8 cellular contexts compared by ENCODE assay signal in genomic region chr17:56786989-56787482, GRCh38. TPM values are rescaled to one million over a fixed set of nuclear protein-coding genes. Genes with fewer than 3 reads are reported as not detected.
DNase-seq lines count a peak whose midpoint lies in the region; ATAC-seq and TF ChIP-seq lines count a peak whose summit lies in the region.

No MANE protein-coding gene starts in this region.

- peaks cover 33% of the 10 kb centered on the region for H3K4me1 Mint-ChIP-seq in activated naive CD4-positive, alpha-beta T cell treated with anti-CD3 and anti-CD28 coated beads for 36 hours (ENCODE audit: low read depth)
- H3K4me1 Mint-ChIP-seq in GM23338: peaks cover under 1% of the 10 kb centered on the region; the same call in 2 of the 3 replicates

- TF ChIP-seq EP300 in upper lobe of left lung (IDR thresholded peaks at IDR 0.05): peak in 1 of 4 donors; percentile 31

- H3K9me3 ChIP-seq in Panc1 (ENCODE audit: control insufficient read depth, insufficient read depth, low read depth, low read length) (no peaks in the 10 kb centered on the region), upper lobe of left lung (no peaks in the 10 kb centered on the region)

- 0 out of 2 replicates have a peak, but pooled peaks cover 3% of the 10 kb centered on the region for H3K9me2 ChIP-seq in GM23338 (ENCODE audit: insufficient read depth)

- H3K27ac Mint-ChIP-seq in activated naive CD4-positive, alpha-beta T cell treated with anti-CD3 and anti-CD28 coated beads for 36 hours: peak overlapping the region; percentile 88
- no peak overlapping the region for H3K27ac Mint-ChIP-seq in GM23338

- H3K36me3 Mint-ChIP-seq in activated naive CD4-positive, alpha-beta T cell treated with anti-CD3 and anti-CD28 coated beads for 36 hours (ENCODE audit: low read depth): peaks cover 2% of the 10 kb centered on the region
- H3K36me3 Mint-ChIP-seq in GM23338 (ENCODE audit: low read depth): peaks cover 2% of the 10 kb centered on the region

- CTCF ChIA-PET in Panc1 (lab: Charles Lee): no interaction called here
- CTCF ChIA-PET in activated naive CD4-positive, alpha-beta T cell treated with anti-CD3 and anti-CD28 coated beads for 36 hours (lab: Charles Lee): interaction anchor here (0.7 to 2.1 kb wide), 3 partner anchors 12 to 169 kb away, joined by 3 to 10 read pairs (median 3); no protein-coding TSS in a partner anchor

- no peaks in the 10 kb centered on the region for H3K36me3 ChIP-seq in Panc1 (ENCODE audit: control insufficient read depth, insufficient read depth, low read length)
- no peaks in the 10 kb centered on the region for H3K36me3 ChIP-seq in upper lobe of left lung
- H3K36me3 ChIP-seq in GM23338 (ENCODE audit: insufficient read depth): no peaks in the 10 kb centered on the region

- TF ChIP-seq POLR2A in upper lobe of left lung (IDR thresholded peaks at IDR 0.05): no peak

- H3K4me3 ChIP-seq in Panc1 (ENCODE audit: low read depth in 2 of 2, low read length in 2 of 2) (no peak overlapping the region), upper lobe of left lung (no peak overlapping the region), GM23338 (no peak overlapping the region)

- H3K4me3 Mint-ChIP-seq in activated naive CD4-positive, alpha-beta T cell treated with anti-CD3 and anti-CD28 coated beads for 36 hours: peak overlapping the region; percentile 20
- H3K4me3 Mint-ChIP-seq in GM23338: no peak overlapping the region

- H3K27me3 Mint-ChIP-seq in activated naive CD4-positive, alpha-beta T cell treated with anti-CD3 and anti-CD28 coated beads for 36 hours (ENCODE audit: low read depth): no peaks in the 10 kb centered on the region
- peaks cover 5% of the 10 kb centered on the region for H3K27me3 Mint-ChIP-seq in GM23338 (ENCODE audit: insufficient read depth, low read depth, poor library complexity)

- intact Hi-C loops in Panc1 (cut with micrococcal nuclease; ENCODE audit: unreplicated experiment): no loop called here
- intact Hi-C loops in activated naive CD4-positive, alpha-beta T cell treated with anti-CD3 and anti-CD28 coated beads for 36 hours (cut with micrococcal nuclease): loop anchor here (1.0 to 10.0 kb wide), 4 partner anchors 24 to 1210 kb away; partner anchors contain the start of gene C17orf67

- H2AFZ ChIP-seq in GM23338: no peak overlapping the region

- TF ChIP-seq CTCF in Panc1 (IDR thresholded peaks at IDR 0.05): no peak
- no peak for TF ChIP-seq CTCF in upper lobe of left lung (IDR thresholded peaks at IDR 0.05)
- TF ChIP-seq CTCF in GM23338 (conservative IDR thresholded peaks at IDR 0.05; ENCODE audit: low read depth in 2 of 2): no peak

- no peaks in the 10 kb centered on the region for H4K20me1 ChIP-seq in GM23338 (replicated peaks; ENCODE audit: insufficient read depth)

- H3F3A ChIP-seq in GM23338 (replicated peaks; ENCODE audit: low read depth): no peaks in the 10 kb centered on the region

- BruUV-seq in Panc1 (replicated peaks; lab: Mats Ljungman, UMichigan): no TSS peak

- H3K27me3 ChIP-seq in Panc1 (ENCODE audit: control insufficient read depth, insufficient read depth, low read length): no peaks in the 10 kb centered on the region
- H3K27me3 ChIP-seq in upper lobe of left lung: no peaks in the 10 kb centered on the region
- H3K27me3 ChIP-seq in GM23338 (ENCODE audit: insufficient read depth): no peaks in the 10 kb centered on the region

- H3K4me1 ChIP-seq in Panc1 (ENCODE audit: control insufficient read depth, insufficient read depth, low read length) (peaks cover 8% of the 10 kb centered on the region), upper lobe of left lung (no peaks in the 10 kb centered on the region), GM23338 (ENCODE audit: insufficient read depth) (peaks cover 6% of the 10 kb centered on the region)

- peak overlapping the region; percentile 48; the same call in 1 of the 2 replicates for H3K27ac ChIP-seq in Panc1 (ENCODE audit: low read length)
- H3K27ac ChIP-seq in upper lobe of left lung: no peak overlapping the region
- no peak overlapping the region for H3K27ac ChIP-seq in GM23338 (ENCODE audit: low read depth)

- WGBS in upper lobe of left lung, 2 donors: 39 to 71% methylated on average over 7 of the region's 7 CpGs

- in situ Hi-C loops in Panc1 (cut with HindIII; ENCODE audit: low pct_unique_long_range_greater_than_20kb, low sequenced_read_pairs): no loop called here

- POLR2A ChIA-PET in Panc1 (lab: Charles Lee): interaction anchor here (0.6 kb wide), 1 partner anchor 176 kb away, joined by 4 read pairs; no protein-coding TSS in a partner anchor

- no peaks in the 10 kb centered on the region for H3K79me2 ChIP-seq in GM23338 (replicated peaks; ENCODE audit: insufficient read depth)

- H3K4me2 ChIP-seq in GM23338: no peak overlapping the region

- peak; percentile 90 for ATAC-seq in GM18870 (IDR thresholded peaks at IDR 0.05; ENCODE audit: unreplicated experiment)
- peak; percentile 68 for ATAC-seq in HG03025 (IDR thresholded peaks at IDR 0.05; ENCODE audit: low FRiP score, unreplicated experiment)
- ATAC-seq in Panc1: peak; percentile 93
- ATAC-seq in upper lobe of left lung (ENCODE audit: low FRiP score in 2 of 2): peak; percentile 54 to 79
- no peak for ATAC-seq in GM23338

- DNase-seq in Panc1 (ENCODE audit: low read depth, low spot score): peak; percentile 65
- DNase-seq in activated naive CD4-positive, alpha-beta T cell treated with anti-CD3 and anti-CD28 coated beads for 36 hours: peak; percentile 86
- peak; percentile 95 to 97 for DNase-seq in lung microvascular endothelial cell (ENCODE audit: low read depth in 2 of 2)
- DNase-seq in upper lobe of left lung: peak in 1 of 2 donors; percentile 59
- no peak for DNase-seq in NCI-H2107 treated with DMSO at 0.1 percent for 48 hours (lab: John Stamatoyannopoulos, UW; ENCODE audit: unreplicated experiment)
- no peak for DNase-seq in GM23338 (ENCODE audit: low spot score)

- no peaks in the 10 kb centered on the region for H3K9me3 Mint-ChIP-seq in activated naive CD4-positive, alpha-beta T cell treated with anti-CD3 and anti-CD28 coated beads for 36 hours
- H3K9me3 Mint-ChIP-seq in GM23338: peaks cover under 1% of the 10 kb centered on the region; the same call in 2 of the 3 replicates

TF ChIP-seq in GM23338, 12 proteins besides CTCF, POLR2A, EP300 and RAD21:
- TF ChIP-seq NANOG (IDR thresholded peaks at IDR 0.05; ENCODE audit: borderline replicate concordance) (no peak), EZH2 (IDR thresholded peaks at IDR 0.05; ENCODE audit: low read depth, unreplicated experiment) (no peak), POLR2AphosphoS5 (IDR thresholded peaks at IDR 0.05; ENCODE audit: low read depth) (no peak), CREB1 (CRISPR knock-in tag; IDR thresholded peaks at IDR 0.05; ENCODE audit: low read depth) (no peak), JUNB (IDR thresholded peaks at IDR 0.05; ENCODE audit: unreplicated experiment) (no peak), STAT1 (IDR thresholded peaks at IDR 0.05; ENCODE audit: unreplicated experiment) (no peak), EZH2phosphoT487 (IDR thresholded peaks at IDR 0.05; ENCODE audit: unreplicated experiment) (no peak)
TF ChIP-seq in GM23338: peak in this region for 0.

RNA-seq across cellular contexts. Expression of gene C17orf67, which starts 46.7 kb away (rescaled TPM):
- 3.4 TPM for total RNA-seq in Panc1 (2021; ENCODE audit: unreplicated experiment)
- 2.2 TPM for polyA plus RNA-seq in Panc1 (2012; ENCODE audit: insufficient read length)
- total RNA-seq in activated naive CD4-positive, alpha-beta T cell treated with anti-CD3 and anti-CD28 coated beads for 36 hours: 1 to 10 TPM; 1.9 to 2.2 TPM
- total RNA-seq in lung microvascular endothelial cell: 3.5 and 18.1 TPM in 2 replicates
- total RNA-seq in upper lobe of left lung: 1 to 10 TPM in 4 of 6 donors, under 1 TPM in 2; 0.76 to 4.2 (median 1.6) TPM
- total RNA-seq in GM23338 (2014; rRNA removed; shearing (Covaris generic)): 0.85 and 1.0 TPM in 2 replicates
- 2.7 and 3.7 TPM in 2 replicates for polyA plus RNA-seq in GM23338 (2016; fragmentation: Nextera tagmentation; extraction: Ambion mirVana)

RNA-seq across cellular contexts. Expression of gene DGKE, which starts 46.9 kb away (rescaled TPM):
- total RNA-seq in Panc1 (2021; ENCODE audit: unreplicated experiment): 19.1 TPM
- polyA plus RNA-seq in Panc1 (2012; ENCODE audit: insufficient read length): 8.1 TPM
- 10 to 100 TPM; 18.1 to 18.4 TPM for total RNA-seq in activated naive CD4-positive, alpha-beta T cell treated with anti-CD3 and anti-CD28 coated beads for 36 hours
- total RNA-seq in lung microvascular endothelial cell: 6.5 and 16.3 TPM in 2 replicates
- 10 to 100 TPM in 3 of 6 donors, 1 to 10 TPM in 3; 4.3 to 23.8 (median 9.2) TPM for total RNA-seq in upper lobe of left lung
- 5.9 and 10.1 TPM in 2 replicates for total RNA-seq in GM23338 (2014; rRNA removed; shearing (Covaris generic))
- 3.9 and 4.1 TPM in 2 replicates for polyA plus RNA-seq in GM23338 (2016; fragmentation: Nextera tagmentation; extraction: Ambion mirVana)

Comparison
In these comparisons a context has a peak if more than half of its experiments do, and no peak if none do; other contexts are left out.
1. DNase-seq: peak in Panc1 (single experiment), activated naive CD4-positive, alpha-beta T cell treated with anti-CD3 and anti-CD28 coated beads for 36 hours (single experiment) and lung microvascular endothelial cell (2 of 2); none in NCI-H2107 treated with DMSO at 0.1 percent for 48 hours (single experiment) and GM23338 (single experiment).